In the genomic region with DNA sequence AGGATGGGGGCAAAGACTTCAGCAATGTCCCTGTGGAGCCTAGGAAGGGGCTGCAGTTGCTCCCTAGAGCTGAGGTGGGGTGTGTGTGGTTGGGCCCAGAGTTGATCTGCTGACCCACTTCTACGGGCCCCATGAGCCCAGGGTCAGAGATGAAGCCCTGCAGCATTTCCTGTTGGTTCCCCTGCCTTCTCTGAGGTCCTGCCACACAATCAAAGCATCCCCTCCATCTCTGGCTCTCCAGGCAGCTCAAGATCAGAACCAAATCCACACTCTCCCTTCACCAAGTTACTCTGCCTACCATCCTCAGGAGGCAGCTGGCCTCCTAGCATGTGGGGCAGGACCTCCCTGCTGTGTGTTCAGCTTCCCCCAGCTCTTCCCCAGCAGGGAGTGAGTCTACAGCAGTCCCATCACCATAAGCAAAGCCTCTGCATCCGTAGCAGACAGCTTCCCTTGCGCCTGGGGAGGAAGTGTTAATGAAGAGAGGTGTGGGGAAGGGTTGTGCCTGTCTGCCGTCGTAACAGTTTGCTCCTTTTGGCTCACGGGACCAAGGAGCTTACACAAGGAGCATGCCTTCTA, we compare ENCODE assay signal across 2 cellular contexts.
TF ChIP-seq lines count a peak whose summit lies in the region.

No MANE protein-coding gene starts in this region.

TF ChIP-seq in IMR-90, 13 proteins besides CTCF, POLR2A, EP300 and RAD21:
- TF ChIP-seq RFX5 (IDR thresholded peaks at IDR 0.05; ENCODE audit: low read depth, low read length): no peak
- no peak for TF ChIP-seq CHD1 (IDR thresholded peaks at IDR 0.05; ENCODE audit: low read depth, low read length)
- TF ChIP-seq MAZ (IDR thresholded peaks at IDR 0.05; ENCODE audit: borderline replicate concordance, low read depth, low read length): no peak
- no peak for TF ChIP-seq FOS (IDR thresholded peaks at IDR 0.05; ENCODE audit: low read depth, low read length)
- no peak for TF ChIP-seq RCOR1 (IDR thresholded peaks at IDR 0.05; ENCODE audit: insufficient replicate concordance, low read length)
- no peak for TF ChIP-seq NFE2L2 (IDR thresholded peaks at IDR 0.05; ENCODE audit: low read depth, low read length)
- TF ChIP-seq, protein P1, sequence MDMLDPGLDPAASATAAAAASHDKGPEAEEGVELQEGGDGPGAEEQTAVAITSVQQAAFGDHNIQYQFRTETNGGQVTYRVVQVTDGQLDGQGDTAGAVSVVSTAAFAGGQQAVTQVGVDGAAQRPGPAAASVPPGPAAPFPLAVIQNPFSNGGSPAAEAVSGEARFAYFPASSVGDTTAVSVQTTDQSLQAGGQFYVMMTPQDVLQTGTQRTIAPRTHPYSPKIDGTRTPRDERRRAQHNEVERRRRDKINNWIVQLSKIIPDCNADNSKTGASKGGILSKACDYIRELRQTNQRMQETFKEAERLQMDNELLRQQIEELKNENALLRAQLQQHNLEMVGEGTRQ (IDR thresholded peaks at IDR 0.05; ENCODE audit: low read depth, low read length): no peak
- TF ChIP-seq SMC3 (IDR thresholded peaks at IDR 0.05; ENCODE audit: low read depth, low read length): no peak
- TF ChIP-seq BHLHE40 (IDR thresholded peaks at IDR 0.05; ENCODE audit: low read depth, low read length): no peak
- TF ChIP-seq CEBPB (IDR thresholded peaks at IDR 0.05; ENCODE audit: low read depth, low read length): no peak
- TF ChIP-seq MXI1 (IDR thresholded peaks at IDR 0.05; ENCODE audit: borderline replicate concordance, low read depth, low read length): no peak
- TF ChIP-seq, protein P2, sequence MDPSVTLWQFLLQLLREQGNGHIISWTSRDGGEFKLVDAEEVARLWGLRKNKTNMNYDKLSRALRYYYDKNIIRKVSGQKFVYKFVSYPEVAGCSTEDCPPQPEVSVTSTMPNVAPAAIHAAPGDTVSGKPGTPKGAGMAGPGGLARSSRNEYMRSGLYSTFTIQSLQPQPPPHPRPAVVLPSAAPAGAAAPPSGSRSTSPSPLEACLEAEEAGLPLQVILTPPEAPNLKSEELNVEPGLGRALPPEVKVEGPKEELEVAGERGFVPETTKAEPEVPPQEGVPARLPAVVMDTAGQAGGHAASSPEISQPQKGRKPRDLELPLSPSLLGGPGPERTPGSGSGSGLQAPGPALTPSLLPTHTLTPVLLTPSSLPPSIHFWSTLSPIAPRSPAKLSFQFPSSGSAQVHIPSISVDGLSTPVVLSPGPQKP (IDR thresholded peaks at IDR 0.05; ENCODE audit: borderline replicate concordance, low read depth, low read length): no peak
- no peak for TF ChIP-seq MAFK (IDR thresholded peaks at IDR 0.05; ENCODE audit: low read depth, low read length)
TF ChIP-seq in IMR-90: peak in this region for 0.

TF ChIP-seq in H1, 55 proteins besides CTCF, POLR2A, EP300 and RAD21:
- no peak for TF ChIP-seq NRF1 (IDR thresholded peaks at IDR 0.05; ENCODE audit: low read depth, low read length)
- TF ChIP-seq SP1 (IDR thresholded peaks at IDR 0.05; ENCODE audit: low read depth, low read length): no peak
- no peak for TF ChIP-seq ZNF274 (IDR thresholded peaks at IDR 0.05; ENCODE audit: borderline replicate concordance, extremely low read depth, low read length)
- TF ChIP-seq SIRT6 (IDR thresholded peaks at IDR 0.05; ENCODE audit: low read length): no peak
- no peak for TF ChIP-seq HDAC6 (IDR thresholded peaks at IDR 0.05; ENCODE audit: low read depth, low read length)
- TF ChIP-seq, protein P3, sequence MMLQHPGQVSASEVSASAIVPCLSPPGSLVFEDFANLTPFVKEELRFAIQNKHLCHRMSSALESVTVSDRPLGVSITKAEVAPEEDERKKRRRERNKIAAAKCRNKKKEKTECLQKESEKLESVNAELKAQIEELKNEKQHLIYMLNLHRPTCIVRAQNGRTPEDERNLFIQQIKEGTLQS (IDR thresholded peaks at IDR 0.05; ENCODE audit: insufficient read depth, low read depth, low read length): no peak
